Comparison of ENCODE assay signal across 20 cellular contexts in the genomic region with DNA sequence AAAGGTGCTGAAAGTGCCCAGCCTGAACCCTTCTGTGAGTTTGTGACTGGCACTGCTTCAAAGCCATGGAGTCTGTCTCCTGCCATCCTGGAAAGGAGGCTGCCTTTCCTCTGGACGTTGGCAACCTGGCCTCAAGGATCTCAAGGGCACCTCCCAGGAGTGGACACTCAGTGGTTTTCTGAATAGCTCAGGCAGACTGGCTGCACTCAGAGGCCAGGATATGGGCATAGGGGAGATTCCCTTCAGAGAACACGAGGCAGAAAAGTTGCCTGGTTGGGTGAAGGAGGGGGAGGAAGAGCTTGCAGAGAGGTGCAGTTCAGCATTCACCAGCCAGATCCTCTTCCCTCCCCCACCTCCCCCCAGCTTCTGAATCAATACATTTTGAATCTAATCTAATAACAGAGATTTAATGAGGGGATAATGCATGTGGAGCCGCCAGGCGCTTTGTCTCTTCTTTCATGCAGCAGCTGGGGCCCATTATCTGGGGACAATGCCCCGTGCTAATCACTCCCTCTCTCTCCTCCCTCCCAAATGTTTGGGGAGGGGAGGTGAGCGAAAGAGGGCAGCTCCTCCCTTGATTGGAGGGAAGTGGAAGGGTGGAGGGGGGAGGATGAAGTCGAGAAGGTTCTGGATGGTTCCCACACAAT. TPM values are rescaled to one million over a fixed set of nuclear protein-coding genes. Genes with fewer than 3 reads are reported as not detected.
DNase-seq lines count a peak whose midpoint lies in the region; ATAC-seq, FAIRE-seq and TF ChIP-seq lines count a peak whose summit lies in the region.
"Had no signal": no experiment of that assay in that cellular context is flagged by ENCODE, and none has a peak within 500 bp of the region (broad histone marks: within the 10 kb centered on the region; RNA-seq: fewer than 3 reads in every experiment).

No MANE protein-coding gene starts in this region.

- H4K8ac ChIP-seq in mesendoderm (ENCODE audit: low read depth, low read length) = no peak overlapping the region

- no peak for ATAC-seq in GM18502 (IDR thresholded peaks at IDR 0.05; ENCODE audit: poor library complexity, unreplicated experiment)
- ATAC-seq: activated T-cell treated with anti-CD3 and anti-CD28 coated beads, Interleukin-2, amount 50 U/mL, for 4 hours; left lobe of liver had no signal

- H3K56ac ChIP-seq in mesendoderm (ENCODE audit: low read length) = no peak overlapping the region

- no peak for FAIRE-seq in D721Med (lab: Jason Lieb, UNC)
- FAIRE-seq: frontal cortex, GM12892 had no signal

- H3K4me1 ChIP-seq in mesendoderm (ENCODE audit: control insufficient read depth, low read depth, low read length) = peaks cover 2% of the 10 kb centered on the region
- H3K4me1 ChIP-seq: Caco-2 had no signal

- H2AK5ac ChIP-seq in mesendoderm (ENCODE audit: low read length) = no peak overlapping the region

- no peak overlapping the region for H3K4me2 ChIP-seq in mesendoderm (ENCODE audit: low read length)

- no peak overlapping the region for H3K27ac ChIP-seq in mesendoderm (ENCODE audit: low read depth, low read length)
- H3K27ac ChIP-seq: skin epidermis, thoracic aorta had no signal

- TF ChIP-seq CTCF in D721Med (IDR thresholded peaks at IDR 0.05; ENCODE audit: insufficient read depth, missing control alignments) = no peak

- H3K18ac ChIP-seq in mesendoderm (ENCODE audit: low read length) = no peak overlapping the region

- DNase-seq in D721Med (ENCODE audit: insufficient read length, low spot score) (peak; percentile 53), NCI-H128 (lab: John Stamatoyannopoulos, UW; ENCODE audit: unreplicated experiment) (peak; percentile 63), NCI-H69 (lab: John Stamatoyannopoulos, UW) (peak; percentile 99), mesendoderm (peak; percentile 31), SKM-1 (lab: John Stamatoyannopoulos, UW; ENCODE audit: unreplicated experiment) (no peak), hepatic stellate cell (ENCODE audit: low spot score) (no peak), mucosa of gallbladder (ENCODE audit: low spot score) (no peak)
- DNase-seq: activated CD4-positive, alpha-beta memory T cell treated with anti-CD3 and anti-CD28 coated beads, Interleukin-2, amount 10 ng/mL, durations not matched to agents 7 days and 5 days; activated T-cell treated with anti-CD3 and anti-CD28 coated beads, Interleukin-2, amount 50 U/mL, for 4 hours; Caco-2; GF-D8; stimulated activated CD4-positive, alpha-beta T cell treated with anti-CD3 and anti-CD28 coated beads, Interleukin-4, amount 100 ng/mL, for 4 hours; stimulated activated CD8-positive, alpha-beta memory T cell treated with anti-CD3 and anti-CD28 coated beads, Interleukin-4, amount 100 ng/mL, for 48 hours had no signal

- no peaks in the 10 kb centered on the region for H3K79me1 ChIP-seq in mesendoderm (ENCODE audit: low read length)

- no CpG with 5 or more reads among the region's 7 CpGs for WGBS in mesendoderm (ENCODE audit: extremely low coverage, insufficient coverage, low lambda C conversion rate)

- H2BK5ac ChIP-seq in mesendoderm (ENCODE audit: low read length) = no peak overlapping the region

- H2BK120ac ChIP-seq in mesendoderm (ENCODE audit: low read depth, low read length) = no peak overlapping the region

- H3K9ac ChIP-seq in mesendoderm (ENCODE audit: low read length) = no peak overlapping the region

- H3K4ac ChIP-seq in mesendoderm (ENCODE audit: low read depth, low read length) = no peak overlapping the region

- no peaks in the 10 kb centered on the region for H3K79me2 ChIP-seq in mesendoderm (ENCODE audit: control insufficient read depth, insufficient read depth, low read length)

- H3K27me3 ChIP-seq in mesendoderm (ENCODE audit: insufficient read depth, low read length, poor library complexity) = no peaks in the 10 kb centered on the region

- no peaks in the 10 kb centered on the region for H3K36me3 ChIP-seq in mesendoderm (ENCODE audit: control insufficient read depth, insufficient read depth, low read length)
- H3K36me3 ChIP-seq: thoracic aorta had no signal

- no peak overlapping the region for H4K5ac ChIP-seq in mesendoderm (ENCODE audit: low read length)

- no peak overlapping the region for H3K4me3 ChIP-seq in mesendoderm (ENCODE audit: low read length)
- H3K4me3 ChIP-seq: skin epidermis, thoracic aorta had no signal

- no peak overlapping the region for H2BK15ac ChIP-seq in mesendoderm (replicated peaks; ENCODE audit: low read depth)

- no peak overlapping the region for H3K23ac ChIP-seq in mesendoderm (ENCODE audit: low read length)

RNA-seq across cellular contexts. Expression of a gene that starts 17.7 kb away (rescaled TPM):
- 1.6 TPM for polyA plus RNA-seq in mesendoderm (2013, experiment 1 of 2)
- 1.7 TPM for polyA plus RNA-seq in mesendoderm (2013, experiment 2 of 2)
- 0.29 TPM for total RNA-seq in mucosa of gallbladder
- total RNA-seq: activated CD4-positive, alpha-beta memory T cell treated with anti-CD3 and anti-CD28 coated beads, Interleukin-2, amount 10 ng/mL, durations not matched to agents 7 days and 5 days; activated T-cell treated with anti-CD3 and anti-CD28 coated beads, Interleukin-2, amount 50 U/mL, for 4 hours; Caco-2; left lobe of liver; RPMI7951; thoracic aorta had no signal

Comparison
In these comparisons a context has a peak if more than half of its experiments do, and no peak if none do; other contexts are left out.
1. DNase-seq: peak in D721Med (single experiment), NCI-H128 (single experiment), NCI-H69 (single experiment) and mesendoderm (single experiment); none in SKM-1 (single experiment), hepatic stellate cell (single experiment) and mucosa of gallbladder (single experiment).